22 cellular contexts compared by ENCODE assay signal in genomic region chrX:121191779-121192178, GRCh38.
"Had no signal": no experiment of that assay in that cellular context is flagged by ENCODE, and none has a peak within 500 bp of the region (broad histone marks: within the 10 kb centered on the region; RNA-seq: fewer than 3 reads in every experiment).

No MANE protein-coding gene starts in this region.

- H3K4me3 ChIP-seq: SJSA1, SK-N-MC had no signal

- DNase-seq: IMR-90, Kasumi-1, MM.1S, NCI-H1092 treated with DMSO at 0.1 percent for 48 hours, NCI-H1417 treated with DMSO at 0.1 percent for 48 hours, NCI-H146, NCI-H1694 treated with DMSO at 0.1 percent for 48 hours, NCI-H1930, NCI-H2171 treated with DMSO at 0.1 percent for 48 hours, NCI-H345, NCI-H446 treated with DMSO at 0.1 percent for 48 hours, NCI-H510A treated with DMSO at 0.1 percent for 48 hours, NCI-H526 treated with DMSO at 0.1 percent for 48 hours, NCI-H82, Right ventricle myocardium superior, RPMI8226, SIG-M5 had no signal

- H3K36me3 ChIP-seq: SJSA1 had no signal

- FAIRE-seq: HepG2, RCC 7860 had no signal

- H3K27ac ChIP-seq: KMS-11, SJSA1, SK-N-MC had no signal

- H3K4me1 ChIP-seq: SJSA1 had no signal

- H3K9me3 ChIP-seq: SJSA1 had no signal

- H3K4me2 ChIP-seq: KMS-11 had no signal

- H3K9ac ChIP-seq: KMS-11 had no signal

- ATAC-seq: HepG2 had no signal

- H3K27me3 ChIP-seq: SJSA1 had no signal
